In genomic region chr7:55060085-55060484, GRCh38 we compare ENCODE assay signal across 1 cellular context.
TF ChIP-seq lines count a peak whose summit lies in the region.

No MANE protein-coding gene starts in this region.

TF ChIP-seq in IMR-90, 13 proteins besides CTCF, POLR2A, EP300 and RAD21 (continued from another document):
- TF ChIP-seq ELK1 (IDR thresholded peaks at IDR 0.05; ENCODE audit: borderline replicate concordance, low read depth, low read length) (no peak), USF2 (IDR thresholded peaks at IDR 0.05; ENCODE audit: low read depth, low read length) (no peak), SMC3 (IDR thresholded peaks at IDR 0.05; ENCODE audit: low read depth, low read length) (no peak), FOS (IDR thresholded peaks at IDR 0.05; ENCODE audit: low read depth, low read length) (no peak), MAFK (IDR thresholded peaks at IDR 0.05; ENCODE audit: low read depth, low read length) (no peak), BHLHE40 (IDR thresholded peaks at IDR 0.05; ENCODE audit: low read depth, low read length) (no peak), MAZ (IDR thresholded peaks at IDR 0.05; ENCODE audit: borderline replicate concordance, low read depth, low read length) (no peak)
